Comparison of ENCODE assay signal across 10 cellular contexts in genomic region chr5:1882337-1883119, GRCh38. TPM values are rescaled to one million over a fixed set of nuclear protein-coding genes. Genes with fewer than 3 reads are reported as not detected.
DNase-seq lines count a peak whose midpoint lies in the region; TF ChIP-seq lines count a peak whose summit lies in the region.
"Had no signal": no experiment of that assay in that cellular context is flagged by ENCODE, and none has a peak within 500 bp of the region (broad histone marks: within the 10 kb centered on the region; RNA-seq: fewer than 3 reads in every experiment).

IRX4 (minus strand) TSS chr5:1882925; CDS start chr5:1882647, 278 bp downstream.

- peaks cover 0 to 2% (median 0%) of the 10 kb centered on the region in 5 donors for H3K9me3 Mint-ChIP-seq in CD8-positive, alpha-beta memory T cell
- peaks cover 10% of the 10 kb centered on the region for H3K9me3 Mint-ChIP-seq in neural progenitor cell
- no peaks in the 10 kb centered on the region for H3K9me3 Mint-ChIP-seq in T-helper 2 cell treated with Interferon-gamma antibody and Interleukin-4, amounts not matched to agents 5 μg/mL and 100 μg/mL, for 36 hours

- H3K4me2 ChIP-seq in neural progenitor cell: peak within 1 kb of the TSS; percentile 71

- no peak within 1 kb of the TSS for H3K9ac ChIP-seq in neural progenitor cell

- H3K4me3 Mint-ChIP-seq in CD8-positive, alpha-beta memory T cell: peak within 1 kb of the TSS in 4 of 7 donors; percentile 19 to 79 (median 22)
- H3K4me3 Mint-ChIP-seq in neural progenitor cell: peak within 1 kb of the TSS; percentile 80
- no peak within 1 kb of the TSS for H3K4me3 Mint-ChIP-seq in T-helper 2 cell treated with Interferon-gamma antibody and Interleukin-4, amounts not matched to agents 5 μg/mL and 100 μg/mL, for 36 hours
- H3K4me3 Mint-ChIP-seq: activated CD4-positive, alpha-beta T cell treated with anti-CD3 and anti-CD28 coated beads for 36 hours had no signal

- no peak within 1 kb of the TSS for H3K27ac ChIP-seq in CD8-positive, alpha-beta memory T cell (ENCODE audit: low read depth, low read length)
- no peak within 1 kb of the TSS for H3K27ac ChIP-seq in neural progenitor cell

- H3K4me1 Mint-ChIP-seq in CD8-positive, alpha-beta memory T cell: peaks cover 5 to 11% (median 8%) of the 10 kb centered on the region in 3 donors
- peaks cover 11% of the 10 kb centered on the region for H3K4me1 Mint-ChIP-seq in neural progenitor cell
- no peaks in the 10 kb centered on the region for H3K4me1 Mint-ChIP-seq in T-helper 2 cell treated with Interferon-gamma antibody and Interleukin-4, amounts not matched to agents 5 μg/mL and 100 μg/mL, for 36 hours (ENCODE audit: low read depth)

- no peak within 1 kb of the TSS for H2AFZ ChIP-seq in neural progenitor cell (replicated peaks)

- no peaks in the 10 kb centered on the region for H3K36me3 ChIP-seq in CD8-positive, alpha-beta memory T cell (ENCODE audit: insufficient read depth, low read length)
- no peaks in the 10 kb centered on the region for H3K36me3 ChIP-seq in neural progenitor cell

- H3K79me2 ChIP-seq in neural progenitor cell (ENCODE audit: low read depth): no peaks in the 10 kb centered on the region

- H3K4me1 ChIP-seq in CD8-positive, alpha-beta memory T cell (ENCODE audit: insufficient read depth, low read length): no peaks in the 10 kb centered on the region
- peaks cover 27% of the 10 kb centered on the region for H3K4me1 ChIP-seq in neural progenitor cell

- CTCF ChIA-PET in CD8-positive, alpha-beta memory T cell (lab: Charles Lee): no interaction called here

- H3K9me3 ChIP-seq in CD8-positive, alpha-beta memory T cell (ENCODE audit: low read length): no peaks in the 10 kb centered on the region
- H3K9me3 ChIP-seq in neural progenitor cell (ENCODE audit: low read depth): no peaks in the 10 kb centered on the region

- no peaks in the 10 kb centered on the region for H3K36me3 Mint-ChIP-seq in CD8-positive, alpha-beta memory T cell
- H3K36me3 Mint-ChIP-seq in neural progenitor cell: no peaks in the 10 kb centered on the region
- H3K36me3 Mint-ChIP-seq in T-helper 2 cell treated with Interferon-gamma antibody and Interleukin-4, amounts not matched to agents 5 μg/mL and 100 μg/mL, for 36 hours (ENCODE audit: low read depth): peaks cover 2% of the 10 kb centered on the region

- POLR2A ChIA-PET in CD8-positive, alpha-beta memory T cell (lab: Charles Lee): no interaction called here

- H3F3A ChIP-seq in neural progenitor cell (ENCODE audit: low read depth): peaks cover 1% of the 10 kb centered on the region

- no peak within 1 kb of the TSS for H3K27ac Mint-ChIP-seq in CD8-positive, alpha-beta memory T cell
- no peak within 1 kb of the TSS for H3K27ac Mint-ChIP-seq in neural progenitor cell
- no peak within 1 kb of the TSS for H3K27ac Mint-ChIP-seq in T-helper 2 cell treated with Interferon-gamma antibody and Interleukin-4, amounts not matched to agents 5 μg/mL and 100 μg/mL, for 36 hours
- H3K27ac Mint-ChIP-seq: activated CD4-positive, alpha-beta T cell treated with anti-CD3 and anti-CD28 coated beads for 36 hours had no signal

- no peak for DNase-seq in CD8-positive, alpha-beta memory T cell
- DNase-seq in NCI-H2171 treated with DMSO at 0.1 percent for 48 hours (lab: John Stamatoyannopoulos, UW) (peak; percentile 55), fibroblast of the aortic adventitia (ENCODE audit: low read depth) (peak; percentile 10), neural progenitor cell (ENCODE audit: low spot score) (peak; percentile 62), NCI-H146 (lab: John Stamatoyannopoulos, UW) (no peak), NCI-H2029 treated with DMSO at 0.1 percent for 48 hours (lab: John Stamatoyannopoulos, UW) (no peak), ACHN (no peak)
- DNase-seq in T-helper 2 cell treated with Interferon-gamma antibody and Interleukin-4, amounts not matched to agents 5 μg/mL and 100 μg/mL, for 36 hours (ENCODE audit: low spot score): no peak
- DNase-seq: NCI-H1436 treated with DMSO at 0.1 percent for 48 hours had no signal

- H3K27me3 Mint-ChIP-seq in CD8-positive, alpha-beta memory T cell: peaks cover 38 to 40% of the 10 kb centered on the region in 2 donors
- H3K27me3 Mint-ChIP-seq in neural progenitor cell (ENCODE audit: insufficient read depth, low read depth): peaks cover 57% of the 10 kb centered on the region
- peaks cover 58% of the 10 kb centered on the region for H3K27me3 Mint-ChIP-seq in T-helper 2 cell treated with Interferon-gamma antibody and Interleukin-4, amounts not matched to agents 5 μg/mL and 100 μg/mL, for 36 hours (ENCODE audit: low read depth)

- no peak within 1 kb of the TSS for H3K4me3 ChIP-seq in CD8-positive, alpha-beta memory T cell (ENCODE audit: low read length)
- H3K4me3 ChIP-seq in fibroblast of the aortic adventitia (ENCODE audit: low read depth, low read length) (no peak within 1 kb of the TSS), neural progenitor cell (peak within 1 kb of the TSS; percentile 24)

- in situ Hi-C loops in ACHN (cut with HindIII; ENCODE audit: low pct_ligation_motif_present, low pct_unique_long_range_greater_than_20kb, low sequenced_read_pairs): no loop called here

- TF ChIP-seq CTCF in fibroblast of the aortic adventitia (IDR thresholded peaks at IDR 0.05; ENCODE audit: insufficient read depth, low read length) (no peak), neural progenitor cell (IDR thresholded peaks at IDR 0.05) (no peak)

- peaks cover 11% of the 10 kb centered on the region for H3K27me3 ChIP-seq in CD8-positive, alpha-beta memory T cell (ENCODE audit: insufficient read depth, low read length, poor library complexity, severe bottlenecking)
- peaks cover 100% of the 10 kb centered on the region for H3K27me3 ChIP-seq in neural progenitor cell

- peaks cover 95% of the 10 kb centered on the region for H4K20me1 ChIP-seq in neural progenitor cell (ENCODE audit: low read depth)

RNA-seq across cellular contexts. Expression of gene IRX4, which starts in this region (rescaled TPM):
- total RNA-seq in CD8-positive, alpha-beta memory T cell: not detected
- not detected for polyA plus RNA-seq in CD8-positive, alpha-beta memory T cell
- total RNA-seq in fibroblast of the aortic adventitia (ENCODE audit: low replicate concordance) (not detected in 2 replicates), neural progenitor cell (ENCODE audit: low replicate concordance) (not detected in 2 replicates)
- total RNA-seq: activated CD4-positive, alpha-beta T cell treated with anti-CD3 and anti-CD28 coated beads for 36 hours had no signal

Comparison
In these comparisons a context has a peak if more than half of its experiments do, and no peak if none do; other contexts are left out.
1. Peak in DNase-seq in fibroblast of the aortic adventitia; RNA of the gene not detected or under 1 TPM.
2. Peak in DNase-seq, H3K4me3 ChIP-seq and H3K4me2 ChIP-seq in neural progenitor cell; RNA of the gene not detected or under 1 TPM.